17 cellular contexts compared by ENCODE assay signal in the genomic region with DNA sequence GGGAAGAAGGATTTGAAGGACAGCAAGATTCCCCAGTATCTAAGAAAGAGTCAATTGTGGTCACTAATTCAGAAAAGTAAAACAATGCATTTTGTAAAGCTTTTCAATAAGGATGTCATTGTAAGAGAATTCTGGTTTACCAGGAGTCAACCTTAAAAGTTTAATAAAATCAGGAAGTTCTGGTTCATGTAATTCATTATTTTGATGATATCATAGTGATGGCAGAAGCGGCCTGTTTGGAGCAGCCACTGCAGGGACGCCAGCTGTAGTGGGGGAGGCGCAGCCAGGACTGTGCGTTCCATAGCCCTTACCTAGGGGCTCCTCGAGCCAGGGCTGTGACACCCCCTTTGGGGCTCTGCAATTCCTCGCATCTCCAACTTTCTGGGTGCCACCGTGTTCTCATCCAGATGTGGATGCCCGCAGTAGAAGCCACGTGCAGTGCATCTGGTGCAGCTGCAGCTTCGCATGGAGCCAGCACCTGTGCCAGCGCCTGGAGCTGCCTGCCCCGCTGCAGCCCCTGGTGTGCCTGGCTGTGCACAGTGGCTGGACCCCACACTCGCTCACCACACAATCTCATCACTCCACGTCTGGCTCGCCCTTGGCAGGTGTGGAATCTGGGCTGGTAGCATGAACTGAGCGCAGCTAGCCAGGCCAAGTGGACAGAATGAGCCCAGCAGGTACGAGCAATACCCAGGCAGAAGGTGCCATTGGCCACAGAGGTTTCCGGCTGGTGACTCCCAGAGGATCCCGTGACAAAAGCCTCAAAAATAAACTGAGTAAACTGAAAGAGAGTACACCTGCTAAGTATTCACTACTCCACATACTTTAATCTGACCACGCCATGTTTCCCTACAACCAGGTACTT.
"Had no signal": no experiment of that assay in that cellular context is flagged by ENCODE, and none has a peak within 500 bp of the region (broad histone marks: within the 10 kb centered on the region; RNA-seq: fewer than 3 reads in every experiment).

No MANE protein-coding gene starts in this region.

- H3K27ac ChIP-seq: adrenal gland, esophagus squamous epithelium, foreskin keratinocyte, skin epidermis had no signal

- H3K9me3 Mint-ChIP-seq: activated CD4-positive, alpha-beta T cell treated with anti-CD3 and anti-CD28 coated beads, Interleukin-2, amount 10 ng/mL, durations not matched to agents 7 days and 5 days; activated T-helper 17 cell treated with anti-CD3 and anti-CD28 coated beads, Interleukin-2, amount 50 U/mL, for 72 hours; neural crest cell; stimulated activated memory B cell treated with anti-CD40 and anti-IgM and Interleukin-4, amounts not matched to agents 10 μg/mL and 1 μg/mL and 100 μg/mL, for 72 hours; T-helper 1 cell treated with Interleukin-12 subunit alpha and Interleukin-12 subunit beta and Interleukin-4 antibody, amounts not matched to agents 30 μg/mL and 1 μg/mL, for 36 hours had no signal

- H3K4me3 ChIP-seq: adrenal gland, esophagus squamous epithelium, heart left ventricle, pancreas, skin epidermis had no signal

- ATAC-seq: activated T-helper 17 cell treated with anti-CD3 and anti-CD28 coated beads, Interleukin-2, amount 50 U/mL, for 72 hours; foreskin keratinocyte; stimulated activated memory B cell treated with anti-CD40 and anti-IgM and Interleukin-4, amounts not matched to agents 10 μg/mL and 1 μg/mL and 100 μg/mL, for 72 hours had no signal

- H3K4me1 ChIP-seq: esophagus squamous epithelium had no signal

- H3K4me3 Mint-ChIP-seq: activated CD4-positive, alpha-beta T cell treated with anti-CD3 and anti-CD28 coated beads, Interleukin-2, amount 10 ng/mL, durations not matched to agents 7 days and 5 days; activated T-helper 17 cell treated with anti-CD3 and anti-CD28 coated beads, Interleukin-2, amount 50 U/mL, for 72 hours; neural crest cell; stimulated activated memory B cell treated with anti-CD40 and anti-IgM and Interleukin-4, amounts not matched to agents 10 μg/mL and 1 μg/mL and 100 μg/mL, for 72 hours; T-helper 1 cell treated with Interleukin-12 subunit alpha and Interleukin-12 subunit beta and Interleukin-4 antibody, amounts not matched to agents 30 μg/mL and 1 μg/mL, for 36 hours had no signal

- H3K27ac Mint-ChIP-seq: activated CD4-positive, alpha-beta T cell treated with anti-CD3 and anti-CD28 coated beads, Interleukin-2, amount 10 ng/mL, durations not matched to agents 7 days and 5 days; activated T-helper 17 cell treated with anti-CD3 and anti-CD28 coated beads, Interleukin-2, amount 50 U/mL, for 72 hours; stimulated activated memory B cell treated with anti-CD40 and anti-IgM and Interleukin-4, amounts not matched to agents 10 μg/mL and 1 μg/mL and 100 μg/mL, for 72 hours; T-helper 1 cell treated with Interleukin-12 subunit alpha and Interleukin-12 subunit beta and Interleukin-4 antibody, amounts not matched to agents 30 μg/mL and 1 μg/mL, for 36 hours had no signal

- H3K27me3 ChIP-seq: adrenal gland, esophagus squamous epithelium, foreskin keratinocyte, heart left ventricle, pancreas had no signal

- DNase-seq: activated CD4-positive, alpha-beta T cell treated with anti-CD3 and anti-CD28 coated beads, Interleukin-2, amount 10 ng/mL, durations not matched to agents 7 days and 5 days; activated CD4-positive, CD25-positive, alpha-beta regulatory T cell; activated CD8-positive, alpha-beta memory T cell treated with anti-CD3 and anti-CD28 coated beads for 24 hours; activated naive CD4-positive, alpha-beta T cell treated with anti-CD3 and anti-CD28 coated beads, Interleukin-2, amount 50 U/mL, for 16 hours; activated T-cell treated with anti-CD3 and anti-CD28 coated beads for 4 hours; adrenal gland; esophagus squamous epithelium; heart left ventricle; islet precursor cell; pancreas; trophoblast cell had no signal

- H3K36me3 Mint-ChIP-seq: stimulated activated memory B cell treated with anti-CD40 and anti-IgM and Interleukin-4, amounts not matched to agents 10 μg/mL and 1 μg/mL and 100 μg/mL, for 72 hours had no signal

- H3K4me1 Mint-ChIP-seq: activated CD4-positive, alpha-beta T cell treated with anti-CD3 and anti-CD28 coated beads, Interleukin-2, amount 10 ng/mL, durations not matched to agents 7 days and 5 days; activated T-helper 17 cell treated with anti-CD3 and anti-CD28 coated beads, Interleukin-2, amount 50 U/mL, for 72 hours; stimulated activated memory B cell treated with anti-CD40 and anti-IgM and Interleukin-4, amounts not matched to agents 10 μg/mL and 1 μg/mL and 100 μg/mL, for 72 hours had no signal

- H3K9me3 ChIP-seq: adrenal gland, esophagus squamous epithelium, heart left ventricle, pancreas had no signal
